In the genomic region with DNA sequence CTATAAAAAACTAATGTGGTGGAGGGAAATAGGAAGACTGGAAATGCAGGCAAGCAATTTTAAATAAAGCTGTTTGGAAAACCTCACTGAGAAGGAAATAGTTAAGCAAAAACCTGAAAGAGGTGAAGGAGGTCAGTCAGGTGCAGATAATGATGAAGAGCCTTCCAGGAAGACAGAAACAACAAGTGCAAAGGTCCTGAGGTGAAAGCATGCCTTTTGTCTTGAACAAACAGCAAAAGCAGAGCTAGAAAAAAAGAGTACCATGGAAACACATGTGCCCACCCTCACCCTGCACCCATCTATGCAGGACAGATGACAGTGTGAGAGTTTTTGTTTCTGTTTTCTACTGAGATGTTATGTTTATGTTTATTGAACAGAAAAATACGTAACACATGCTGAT, we compare ENCODE assay signal across 1 cellular context.
A peak's percentile ranks its signal among the peaks of the same experiment; 100 is the strongest.
TF ChIP-seq lines count a peak whose summit lies in the region.

No MANE protein-coding gene starts in this region.

TF ChIP-seq in HepG2, 621 proteins besides CTCF, POLR2A, EP300 and RAD21 (continued from another document):
- 0 out of 2 replicates have a peak, but pooled peaks have one; percentile 19 for TF ChIP-seq RERE (CRISPR knock-in tag; IDR thresholded peaks at IDR 0.05; ENCODE audit: low read depth)
- TF ChIP-seq SALL1 (CRISPR knock-in tag; IDR thresholded peaks at IDR 0.05): peak; percentile 52; the same call in 1 of the 2 replicates
- peak; percentile 85 for TF ChIP-seq RARA (CRISPR knock-in tag; IDR thresholded peaks at IDR 0.05)
